In the genomic region with DNA sequence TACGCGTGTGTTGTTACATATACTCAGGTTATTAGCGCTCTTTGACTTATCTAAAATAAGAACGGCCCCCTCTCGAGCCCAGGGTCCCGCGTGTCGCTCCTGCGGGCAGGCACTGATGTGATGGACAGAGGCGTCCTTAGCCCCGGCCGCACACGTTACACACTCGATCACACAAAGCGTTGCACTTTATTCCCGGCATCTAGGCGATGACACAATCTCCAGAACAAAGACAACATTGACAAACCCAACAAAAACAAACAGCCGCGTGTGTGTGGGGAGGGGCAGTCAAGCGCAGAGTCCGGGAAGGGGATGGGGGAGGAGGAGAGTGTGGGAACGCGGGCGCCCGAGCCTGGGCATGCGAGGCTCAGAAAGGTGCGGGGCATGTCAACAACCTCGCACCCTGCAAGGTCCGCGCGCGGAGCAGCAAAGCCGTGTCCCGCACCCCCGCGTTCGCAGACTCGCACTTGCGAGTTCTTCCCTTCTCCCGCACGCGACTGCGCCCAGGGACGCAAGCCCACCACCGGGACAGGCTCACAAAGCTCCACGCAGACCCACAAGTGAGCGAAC, we compare ENCODE assay signal across 8 cellular contexts. TPM values are rescaled to one million over a fixed set of nuclear protein-coding genes. Genes with fewer than 3 reads are reported as not detected.
A peak's percentile ranks its signal among the peaks of the same experiment; 100 is the strongest.
DNase-seq lines count a peak whose midpoint lies in the region; ATAC-seq, FAIRE-seq and TF ChIP-seq lines count a peak whose summit lies in the region.

No MANE protein-coding gene starts in this region.

- peak; percentile 45 for DNase-seq in activated CD4-positive, alpha-beta T cell treated with anti-CD3 and anti-CD28 coated beads for 36 hours
- no peak for DNase-seq in activated CD4-positive, alpha-beta T cell treated with anti-CD3 and anti-CD28 coated beads, Interleukin-2, amount 50 U/mL, for 1 hour
- DNase-seq in SHP77 (lab: John Stamatoyannopoulos, UW): peak; percentile 74 to 85
- peak; percentile 67 to 93 (median 86) for DNase-seq in dorsolateral prefrontal cortex
- peak; percentile 99 for DNase-seq in HepG2 (ENCODE audit: low spot score)
- DNase-seq in stimulated activated naive CD8-positive, alpha-beta T cell treated with anti-CD3 and anti-CD28 coated beads, Interleukin-15, Interleukin-2, amounts not matched to agents 100 U/mL and 50 U/mL, for 24 hours: peak; percentile 23
- no peak for DNase-seq in NCI-H1092 (lab: John Stamatoyannopoulos, UW)

- TF ChIP-seq POLR2A in HepG2 (IDR thresholded peaks at IDR 0.05; ENCODE audit: insufficient read depth in 1 of 2, low read depth in 2 of 2, low read length in 2 of 2): peak in 1 of 2 experiments; percentile 86; a peak in 2 of 4 replicates

- H3K27me3 ChIP-seq in dorsolateral prefrontal cortex (no peaks in the 10 kb centered on the region), HepG2 (ENCODE audit: control insufficient read depth in 1 of 2, insufficient read depth in 2 of 2, low read length in 2 of 2) (no peaks in the 10 kb centered on the region; a peak in 1 of 5 replicates)

- no peak overlapping the region for H3K27ac Mint-ChIP-seq in activated CD4-positive, alpha-beta T cell treated with anti-CD3 and anti-CD28 coated beads for 36 hours

- no TSS peak for BruUV-seq in HepG2 (replicated peaks; lab: Mats Ljungman, UMichigan)

- peaks cover 52% of the 10 kb centered on the region for H3K79me2 ChIP-seq in HepG2 (ENCODE audit: insufficient read depth, low read length)

- POLR2A ChIA-PET in activated CD4-positive, alpha-beta T cell treated with anti-CD3 and anti-CD28 coated beads for 36 hours (lab: Charles Lee): no interaction called here
- POLR2A ChIA-PET in HepG2 (lab: Yijun Ruan, JAX): interaction anchor here (0.8 to 6.4 kb wide), 23 partner anchors 9 to 195 kb away, joined by 3 to 144 read pairs (median 6); partner anchors contain the start of genes ADAM15, CKS1B, DPM3 and FDPS

- under 1% methylated on average over 24 of the region's 47 CpGs for WGBS in HepG2 (ENCODE audit: low lambda C conversion rate)

- peaks cover 20% of the 10 kb centered on the region for H3K27me3 Mint-ChIP-seq in activated CD4-positive, alpha-beta T cell treated with anti-CD3 and anti-CD28 coated beads for 36 hours

- H3K4me1 Mint-ChIP-seq in activated CD4-positive, alpha-beta T cell treated with anti-CD3 and anti-CD28 coated beads for 36 hours: peaks cover 32% of the 10 kb centered on the region

- H3K4me3 Mint-ChIP-seq in activated CD4-positive, alpha-beta T cell treated with anti-CD3 and anti-CD28 coated beads for 36 hours: peak overlapping the region; percentile 66

- H3K4me3 ChIP-seq in dorsolateral prefrontal cortex (peak overlapping the region; percentile 62 to 99 (median 85)), HepG2 (replicated peaks in 1 of 3; ENCODE audit: insufficient read depth in 1 of 3, low read depth in 2 of 3, low read length in 3 of 3) (peak overlapping the region; percentile 96 to 99 (median 99); a peak in 5 of 6 replicates)

- H3K27ac ChIP-seq in dorsolateral prefrontal cortex (peak overlapping the region; percentile 79 to 100 (median 98)), HepG2 (ENCODE audit: extremely low read length, insufficient read depth, low read length) (peak overlapping the region; percentile 100)

- TF ChIP-seq RAD21 in HepG2 (CRISPR knock-in tag; IDR thresholded peaks at IDR 0.05): peak; percentile 13; the same call in 1 of the 2 replicates

- intact Hi-C loops in activated CD4-positive, alpha-beta T cell treated with anti-CD3 and anti-CD28 coated beads for 36 hours (cut with DNase I, micrococcal nuclease): loop anchor here in 1 of 2 experiments (5.0 kb wide), 1 partner anchor 35 kb away; no protein-coding TSS in a partner anchor
- intact Hi-C loops in dorsolateral prefrontal cortex (cut with DNase I) (loop anchor here (2.0 to 5.0 kb wide), 2 partner anchors 40 to 42 kb away; no protein-coding TSS in a partner anchor), HepG2 (cut with micrococcal nuclease; ENCODE audit: unreplicated experiment) (loop anchor here (1.0 to 5.0 kb wide), 5 partner anchors 8 to 955 kb away; partner anchors contain the start of genes MEX3A and SLC50A1)

- in situ Hi-C loops in HepG2 (cut with HindIII; ENCODE audit: extremely low pct_ligation_motif_present, low pct_unique_long_range_greater_than_20kb): loop anchor here (5.0 kb wide), 1 partner anchor 35 kb away; no protein-coding TSS in a partner anchor

- no peak overlapping the region for H2AFZ ChIP-seq in HepG2 (ENCODE audit: low read length)

- H3K9ac ChIP-seq in HepG2 (ENCODE audit: insufficient read depth, low read depth, low read length): peak overlapping the region; percentile 99

- TF ChIP-seq EP300 in HepG2 (IDR thresholded peaks at IDR 0.05; ENCODE audit: low read depth in 2 of 2, low read length in 2 of 2) (peak; percentile 96 to 99), HepG2 (CRISPR knock-in tag; IDR thresholded peaks at IDR 0.05; ENCODE audit: borderline replicate concordance) (peak; percentile 97)

- ATAC-seq in activated CD4-positive, alpha-beta T cell treated with anti-CD3 and anti-CD28 coated beads for 36 hours: peak; percentile 20
- peak; percentile 61 for ATAC-seq in HepG2
- ATAC-seq in stimulated activated naive CD8-positive, alpha-beta T cell treated with anti-CD3 and anti-CD28 coated beads, Interleukin-15, Interleukin-2, amounts not matched to agents 100 U/mL and 50 U/mL, for 24 hours: no peak
- no peak for ATAC-seq in HG02870 (IDR thresholded peaks at IDR 0.05; ENCODE audit: unreplicated experiment)

- H3K36me3 Mint-ChIP-seq in activated CD4-positive, alpha-beta T cell treated with anti-CD3 and anti-CD28 coated beads for 36 hours (ENCODE audit: low read depth): no peaks in the 10 kb centered on the region

- H3K4me2 ChIP-seq in HepG2 (ENCODE audit: low read depth, low read length): peak overlapping the region; percentile 86

- peaks cover 6 to 22% of the 10 kb centered on the region in 2 experiments; a peak in 4 of 5 replicates for H3K36me3 ChIP-seq in HepG2 (replicated peaks in 1 of 2; ENCODE audit: control insufficient read depth in 1 of 2, insufficient read depth in 2 of 2, low read length in 2 of 2)

- H4K20me1 ChIP-seq in HepG2 (ENCODE audit: insufficient read depth, low read length): peaks cover 30% of the 10 kb centered on the region

- peaks cover 44% of the 10 kb centered on the region for H3K4me1 ChIP-seq in HepG2 (ENCODE audit: insufficient read depth, low read length)

- TF ChIP-seq CTCF in dorsolateral prefrontal cortex (IDR thresholded peaks at IDR 0.05 in 54 of 56, conservative IDR thresholded peaks at IDR 0.05 in 2 of 56; ENCODE audit: low read depth in 1 of 56, partially characterized antibody in 56 of 56) (peak in 5 of 56 donors; percentile 4 to 7 (median 5)), HepG2 (CRISPR knock-in tag; IDR thresholded peaks at IDR 0.05) (no peak)

- no peaks in the 10 kb centered on the region for H3K9me3 ChIP-seq in HepG2 (ENCODE audit: low read length)

- CTCF ChIA-PET in activated CD4-positive, alpha-beta T cell treated with anti-CD3 and anti-CD28 coated beads for 36 hours (lab: Charles Lee): interaction anchor here (1.2 to 2.0 kb wide), 2 partner anchors 36 to 45 kb away, joined by 5 to 9 read pairs (median 6); partner anchors contain the start of gene KRTCAP2
- CTCF ChIA-PET in HepG2 (lab: Yijun Ruan, JAX; ENCODE audit: low intra/inter-chr PET ratio, low total read pairs): interaction anchor here (1.2 kb wide), 1 partner anchor 41 kb away, joined by 3 read pairs; no protein-coding TSS in a partner anchor

- peak; percentile 94 for FAIRE-seq in HepG2 (lab: Jason Lieb, UNC)

- H3K9me3 Mint-ChIP-seq in activated CD4-positive, alpha-beta T cell treated with anti-CD3 and anti-CD28 coated beads for 36 hours (ENCODE audit: low read depth): no peaks in the 10 kb centered on the region

RNA-seq across cellular contexts. Expression of gene EFNA1, which starts 0.5 kb away (rescaled TPM):
- total RNA-seq in activated CD4-positive, alpha-beta T cell treated with anti-CD3 and anti-CD28 coated beads for 36 hours: 1 to 10 TPM in 1 of 2 experiments, under 1 TPM in 1; 0.82 to 1.1 TPM
- total RNA-seq in dorsolateral prefrontal cortex: 100 to 1,000 TPM in 1 of 120 experiments, 10 to 100 TPM in 118, 1 to 10 TPM in 1; 8.7 to 144 (median 30.1) TPM
- total RNA-seq in HepG2 (2016; rRNA removed; fragmentation: Illumina TruSeq; extraction: Trizol): 41.2 and 81.8 TPM in 2 replicates
- total RNA-seq in HepG2 (2016; cell fraction: cytosol; rRNA removed; fragmentation: Illumina TruSeq; extraction: Trizol; ENCODE audit: low read depth): 20.3 and 22.5 TPM in 2 replicates
- total RNA-seq in HepG2 (2016; cell fraction: insoluble cytoplasmic fraction; rRNA removed; fragmentation: Illumina TruSeq; extraction: Trizol): 43.8 and 83.7 TPM in 2 replicates
- total RNA-seq in HepG2 (2016; cell fraction: membrane; rRNA removed; fragmentation: Illumina TruSeq; extraction: Trizol): 37.3 and 39.8 TPM in 2 replicates
- total RNA-seq in HepG2 (2016; cell fraction: nucleus; rRNA removed; fragmentation: Illumina TruSeq; extraction: Trizol): 83.6 and 87.9 TPM in 2 replicates
- polyA plus RNA-seq in HepG2 (2011; rRNA removed): 874 and 1,163 TPM in 2 replicates
- 750 and 916 TPM in 2 replicates for polyA plus RNA-seq in HepG2 (2011; cell fraction: cytosol; rRNA removed)
- polyA plus RNA-seq in HepG2 (2011; cell fraction: nucleus; rRNA removed): 390 and 585 TPM in 2 replicates
- polyA plus RNA-seq in HepG2 (2012): 254 and 427 TPM in 2 replicates
- 16.7 and 18.6 TPM in 2 replicates for polyA plus RNA-seq in HepG2 (2016; cell fraction: cytosol; fragmentation: Illumina TruSeq; extraction: Trizol; ENCODE audit: low read depth)
- polyA plus RNA-seq in HepG2 (2016; cell fraction: insoluble cytoplasmic fraction; fragmentation: Illumina TruSeq; extraction: Trizol; ENCODE audit: low read depth): 45.4 and 47.8 TPM in 2 replicates
- polyA plus RNA-seq in HepG2 (2016; cell fraction: membrane; fragmentation: Illumina TruSeq; extraction: Trizol; ENCODE audit: low read depth): 25.2 and 27.9 TPM in 2 replicates
- 175 and 184 TPM in 2 replicates for polyA plus RNA-seq in HepG2 (2016; cell fraction: nucleus; fragmentation: Illumina TruSeq; extraction: Trizol; ENCODE audit: insufficient read depth, low read depth)
- 139 and 593 TPM in 2 replicates for polyA minus RNA-seq in HepG2 (2011; rRNA and poly(A)+ RNA removed; ENCODE audit: low replicate concordance)
- 195 and 264 TPM in 2 replicates for polyA minus RNA-seq in HepG2 (2011; cell fraction: cytosol; rRNA and poly(A)+ RNA removed)
- 72.6 and 120 TPM in 2 replicates for polyA minus RNA-seq in HepG2 (2011; cell fraction: nucleus; rRNA and poly(A)+ RNA removed)

RNA-seq across cellular contexts. Expression of gene SLC50A1, which starts 8.5 kb away (rescaled TPM):
- total RNA-seq in activated CD4-positive, alpha-beta T cell treated with anti-CD3 and anti-CD28 coated beads for 36 hours: 10 to 100 TPM; 50.2 to 58.0 TPM
- total RNA-seq in dorsolateral prefrontal cortex (10 to 100 TPM in 40 of 120 experiments, 1 to 10 TPM in 80; 4.8 to 17.0 (median 9.0) TPM), HepG2 (2016; rRNA removed; fragmentation: Illumina TruSeq; extraction: Trizol) (16.4 and 22.5 TPM in 2 replicates)
- total RNA-seq in HepG2 (2016; cell fraction: cytosol; rRNA removed; fragmentation: Illumina TruSeq; extraction: Trizol; ENCODE audit: low read depth): 19.6 and 29.0 TPM in 2 replicates
- total RNA-seq in HepG2 (2016; cell fraction: insoluble cytoplasmic fraction; rRNA removed; fragmentation: Illumina TruSeq; extraction: Trizol): 14.6 and 22.8 TPM in 2 replicates
- total RNA-seq in HepG2 (2016; cell fraction: membrane; rRNA removed; fragmentation: Illumina TruSeq; extraction: Trizol): 30.5 and 34.4 TPM in 2 replicates
- 13.0 and 15.2 TPM in 2 replicates for total RNA-seq in HepG2 (2016; cell fraction: nucleus; rRNA removed; fragmentation: Illumina TruSeq; extraction: Trizol)
- 46.8 and 49.5 TPM in 2 replicates for polyA plus RNA-seq in HepG2 (2011; rRNA removed)
- 53.5 and 57.9 TPM in 2 replicates for polyA plus RNA-seq in HepG2 (2011; cell fraction: cytosol; rRNA removed)
- 18.6 and 21.1 TPM in 2 replicates for polyA plus RNA-seq in HepG2 (2011; cell fraction: nucleus; rRNA removed)
- 26.3 and 27.0 TPM in 2 replicates for polyA plus RNA-seq in HepG2 (2012)
- 24.2 and 36.2 TPM in 2 replicates for polyA plus RNA-seq in HepG2 (2016; cell fraction: cytosol; fragmentation: Illumina TruSeq; extraction: Trizol; ENCODE audit: low read depth)
- polyA plus RNA-seq in HepG2 (2016; cell fraction: insoluble cytoplasmic fraction; fragmentation: Illumina TruSeq; extraction: Trizol; ENCODE audit: low read depth): 20.1 and 21.0 TPM in 2 replicates
- 29.7 and 39.9 TPM in 2 replicates for polyA plus RNA-seq in HepG2 (2016; cell fraction: membrane; fragmentation: Illumina TruSeq; extraction: Trizol; ENCODE audit: low read depth)
- 35.6 and 36.4 TPM in 2 replicates for polyA plus RNA-seq in HepG2 (2016; cell fraction: nucleus; fragmentation: Illumina TruSeq; extraction: Trizol; ENCODE audit: insufficient read depth, low read depth)
- polyA minus RNA-seq in HepG2 (2011; rRNA and poly(A)+ RNA removed; ENCODE audit: low replicate concordance): 40.9 and 59.1 TPM in 2 replicates
- 12.3 and 19.1 TPM in 2 replicates for polyA minus RNA-seq in HepG2 (2011; cell fraction: cytosol; rRNA and poly(A)+ RNA removed)
- polyA minus RNA-seq in HepG2 (2011; cell fraction: nucleus; rRNA and poly(A)+ RNA removed): 7.8 and 9.8 TPM in 2 replicates

RNA-seq across cellular contexts. Expression of gene DPM3, which starts 13.1 kb away (rescaled TPM):
- 10 to 100 TPM; 29.8 to 34.3 TPM for total RNA-seq in activated CD4-positive, alpha-beta T cell treated with anti-CD3 and anti-CD28 coated beads for 36 hours
- total RNA-seq in dorsolateral prefrontal cortex (10 to 100 TPM; 28.0 to 77.8 (median 52.8) TPM), HepG2 (2016; rRNA removed; fragmentation: Illumina TruSeq; extraction: Trizol) (14.8 and 23.2 TPM in 2 replicates)
- total RNA-seq in HepG2 (2016; cell fraction: cytosol; rRNA removed; fragmentation: Illumina TruSeq; extraction: Trizol; ENCODE audit: low read depth): 29.5 and 29.8 TPM in 2 replicates
- total RNA-seq in HepG2 (2016; cell fraction: insoluble cytoplasmic fraction; rRNA removed; fragmentation: Illumina TruSeq; extraction: Trizol): 21.9 and 28.1 TPM in 2 replicates
- total RNA-seq in HepG2 (2016; cell fraction: membrane; rRNA removed; fragmentation: Illumina TruSeq; extraction: Trizol): 14.3 and 20.6 TPM in 2 replicates
- total RNA-seq in HepG2 (2016; cell fraction: nucleus; rRNA removed; fragmentation: Illumina TruSeq; extraction: Trizol): 18.3 and 22.2 TPM in 2 replicates
- polyA plus RNA-seq in HepG2 (2011; rRNA removed): 53.4 and 61.7 TPM in 2 replicates
- polyA plus RNA-seq in HepG2 (2011; cell fraction: cytosol; rRNA removed): 70.1 and 134 TPM in 2 replicates
- 64.8 and 67.2 TPM in 2 replicates for polyA plus RNA-seq in HepG2 (2011; cell fraction: nucleus; rRNA removed)
- 39.2 and 68.2 TPM in 2 replicates for polyA plus RNA-seq in HepG2 (2012)
- polyA plus RNA-seq in HepG2 (2016; cell fraction: cytosol; fragmentation: Illumina TruSeq; extraction: Trizol; ENCODE audit: low read depth): 29.6 and 50.5 TPM in 2 replicates
- polyA plus RNA-seq in HepG2 (2016; cell fraction: insoluble cytoplasmic fraction; fragmentation: Illumina TruSeq; extraction: Trizol; ENCODE audit: low read depth): 22.4 and 23.3 TPM in 2 replicates
- 19.9 and 24.8 TPM in 2 replicates for polyA plus RNA-seq in HepG2 (2016; cell fraction: membrane; fragmentation: Illumina TruSeq; extraction: Trizol; ENCODE audit: low read depth)
- polyA plus RNA-seq in HepG2 (2016; cell fraction: nucleus; fragmentation: Illumina TruSeq; extraction: Trizol; ENCODE audit: insufficient read depth, low read depth): 44.3 and 46.0 TPM in 2 replicates
- 23.2 and 26.3 TPM in 2 replicates for polyA minus RNA-seq in HepG2 (2011; rRNA and poly(A)+ RNA removed; ENCODE audit: low replicate concordance)
- 9.3 and 10.7 TPM in 2 replicates for polyA minus RNA-seq in HepG2 (2011; cell fraction: cytosol; rRNA and poly(A)+ RNA removed)
- polyA minus RNA-seq in HepG2 (2011; cell fraction: nucleus; rRNA and poly(A)+ RNA removed): 3.2 and 5.7 TPM in 2 replicates

RNA-seq across cellular contexts. Expression of gene KRTCAP2, which starts 45.9 kb away (rescaled TPM):
- 100 to 1,000 TPM; 125 to 300 TPM for total RNA-seq in activated CD4-positive, alpha-beta T cell treated with anti-CD3 and anti-CD28 coated beads for 36 hours
- total RNA-seq in dorsolateral prefrontal cortex (100 to 1,000 TPM in 14 of 120 experiments, 10 to 100 TPM in 106; 49.0 to 130 (median 82.4) TPM), HepG2 (2016; rRNA removed; fragmentation: Illumina TruSeq; extraction: Trizol) (48.5 and 79.4 TPM in 2 replicates)
- total RNA-seq in HepG2 (2016; cell fraction: cytosol; rRNA removed; fragmentation: Illumina TruSeq; extraction: Trizol; ENCODE audit: low read depth): 40.0 and 49.4 TPM in 2 replicates
- 40.7 and 78.5 TPM in 2 replicates for total RNA-seq in HepG2 (2016; cell fraction: insoluble cytoplasmic fraction; rRNA removed; fragmentation: Illumina TruSeq; extraction: Trizol)
- 33.6 and 41.0 TPM in 2 replicates for total RNA-seq in HepG2 (2016; cell fraction: membrane; rRNA removed; fragmentation: Illumina TruSeq; extraction: Trizol)
- total RNA-seq in HepG2 (2016; cell fraction: nucleus; rRNA removed; fragmentation: Illumina TruSeq; extraction: Trizol): 50.0 and 52.6 TPM in 2 replicates
- 77.3 and 89.3 TPM in 2 replicates for polyA plus RNA-seq in HepG2 (2011; rRNA removed)
- polyA plus RNA-seq in HepG2 (2011; cell fraction: cytosol; rRNA removed): 125 and 155 TPM in 2 replicates
- 119 and 133 TPM in 2 replicates for polyA plus RNA-seq in HepG2 (2011; cell fraction: nucleus; rRNA removed)
- polyA plus RNA-seq in HepG2 (2012): 73.3 and 73.7 TPM in 2 replicates
- polyA plus RNA-seq in HepG2 (2016; cell fraction: cytosol; fragmentation: Illumina TruSeq; extraction: Trizol; ENCODE audit: low read depth): 64.6 and 72.6 TPM in 2 replicates
- polyA plus RNA-seq in HepG2 (2016; cell fraction: insoluble cytoplasmic fraction; fragmentation: Illumina TruSeq; extraction: Trizol; ENCODE audit: low read depth): 47.5 and 61.4 TPM in 2 replicates
- 49.4 and 56.2 TPM in 2 replicates for polyA plus RNA-seq in HepG2 (2016; cell fraction: membrane; fragmentation: Illumina TruSeq; extraction: Trizol; ENCODE audit: low read depth)
- 120 and 121 TPM in 2 replicates for polyA plus RNA-seq in HepG2 (2016; cell fraction: nucleus; fragmentation: Illumina TruSeq; extraction: Trizol; ENCODE audit: insufficient read depth, low read depth)
- polyA minus RNA-seq in HepG2 (2011; rRNA and poly(A)+ RNA removed; ENCODE audit: low replicate concordance): 182 and 884 TPM in 2 replicates
- polyA minus RNA-seq in HepG2 (2011; cell fraction: cytosol; rRNA and poly(A)+ RNA removed): 27.3 and 38.2 TPM in 2 replicates
- polyA minus RNA-seq in HepG2 (2011; cell fraction: nucleus; rRNA and poly(A)+ RNA removed): 22.9 and 23.5 TPM in 2 replicates

RNA-seq across cellular contexts. Expression of gene TRIM46, which starts 46.5 kb away (rescaled TPM):
- 1 to 10 TPM; 6.3 to 6.9 TPM for total RNA-seq in activated CD4-positive, alpha-beta T cell treated with anti-CD3 and anti-CD28 coated beads for 36 hours
- total RNA-seq in dorsolateral prefrontal cortex (10 to 100 TPM; 10.2 to 31.0 (median 19.3) TPM), HepG2 (2016; rRNA removed; fragmentation: Illumina TruSeq; extraction: Trizol) (0.04 and 0.08 TPM in 2 replicates)
- not detected in 2 replicates for total RNA-seq in HepG2 (2016; cell fraction: cytosol; rRNA removed; fragmentation: Illumina TruSeq; extraction: Trizol; ENCODE audit: low read depth)
- 0.04 TPM in 1 of 2 replicates, not detected in the other for total RNA-seq in HepG2 (2016; cell fraction: insoluble cytoplasmic fraction; rRNA removed; fragmentation: Illumina TruSeq; extraction: Trizol)
- total RNA-seq in HepG2 (2016; cell fraction: membrane; rRNA removed; fragmentation: Illumina TruSeq; extraction: Trizol): not detected in 2 replicates
- not detected in 2 replicates for total RNA-seq in HepG2 (2016; cell fraction: nucleus; rRNA removed; fragmentation: Illumina TruSeq; extraction: Trizol)
- polyA plus RNA-seq in HepG2 (2011; rRNA removed): 0.09 and 0.12 TPM in 2 replicates
- 0.04 and 0.11 TPM in 2 replicates for polyA plus RNA-seq in HepG2 (2011; cell fraction: cytosol; rRNA removed)
- 0.43 and 0.47 TPM in 2 replicates for polyA plus RNA-seq in HepG2 (2011; cell fraction: nucleus; rRNA removed)
- 0.15 and 0.25 TPM in 2 replicates for polyA plus RNA-seq in HepG2 (2012)
- 0.02 and 0.05 TPM in 2 replicates for polyA plus RNA-seq in HepG2 (2016; cell fraction: cytosol; fragmentation: Illumina TruSeq; extraction: Trizol; ENCODE audit: low read depth)
- not detected in 2 replicates for polyA plus RNA-seq in HepG2 (2016; cell fraction: insoluble cytoplasmic fraction; fragmentation: Illumina TruSeq; extraction: Trizol; ENCODE audit: low read depth)
- polyA plus RNA-seq in HepG2 (2016; cell fraction: membrane; fragmentation: Illumina TruSeq; extraction: Trizol; ENCODE audit: low read depth): 0.05 and 0.08 TPM in 2 replicates
- polyA plus RNA-seq in HepG2 (2016; cell fraction: nucleus; fragmentation: Illumina TruSeq; extraction: Trizol; ENCODE audit: insufficient read depth, low read depth): 0.21 TPM in 1 of 2 replicates, not detected in the other
- 0.12 and 0.19 TPM in 2 replicates for polyA minus RNA-seq in HepG2 (2011; rRNA and poly(A)+ RNA removed; ENCODE audit: low replicate concordance)
- polyA minus RNA-seq in HepG2 (2011; cell fraction: cytosol; rRNA and poly(A)+ RNA removed): not detected in 2 replicates
- polyA minus RNA-seq in HepG2 (2011; cell fraction: nucleus; rRNA and poly(A)+ RNA removed): not detected in 2 replicates

Comparison
In these comparisons a context has a peak if more than half of its experiments do, and no peak if none do; other contexts are left out.
1. DNase-seq: peak in activated CD4-positive, alpha-beta T cell treated with anti-CD3 and anti-CD28 coated beads for 36 hours (single experiment), SHP77 (2 of 2), dorsolateral prefrontal cortex (10 of 10), HepG2 (single experiment) and stimulated activated naive CD8-positive, alpha-beta T cell treated with anti-CD3 and anti-CD28 coated beads, Interleukin-15, Interleukin-2, amounts not matched to agents 100 U/mL and 50 U/mL, for 24 hours (single experiment); none in activated CD4-positive, alpha-beta T cell treated with anti-CD3 and anti-CD28 coated beads, Interleukin-2, amount 50 U/mL, for 1 hour (single experiment) and NCI-H1092 (single experiment).
2. ATAC-seq: peak in activated CD4-positive, alpha-beta T cell treated with anti-CD3 and anti-CD28 coated beads for 36 hours (single experiment) and HepG2 (single experiment); none in stimulated activated naive CD8-positive, alpha-beta T cell treated with anti-CD3 and anti-CD28 coated beads, Interleukin-15, Interleukin-2, amounts not matched to agents 100 U/mL and 50 U/mL, for 24 hours (single experiment) and HG02870 (single experiment).
3. RNA of gene EFNA1, which starts 0.5 kb away (total RNA-seq): 20.3 to 87.9 TPM in HepG2 and 8.7 to 144 TPM in dorsolateral prefrontal cortex; 0.82 to 1.1 TPM in activated CD4-positive, alpha-beta T cell treated with anti-CD3 and anti-CD28 coated beads for 36 hours; every median in the first group is over 4 times any median in the second.